Comparison of ENCODE assay signal across 8 cellular contexts in the genomic region with DNA sequence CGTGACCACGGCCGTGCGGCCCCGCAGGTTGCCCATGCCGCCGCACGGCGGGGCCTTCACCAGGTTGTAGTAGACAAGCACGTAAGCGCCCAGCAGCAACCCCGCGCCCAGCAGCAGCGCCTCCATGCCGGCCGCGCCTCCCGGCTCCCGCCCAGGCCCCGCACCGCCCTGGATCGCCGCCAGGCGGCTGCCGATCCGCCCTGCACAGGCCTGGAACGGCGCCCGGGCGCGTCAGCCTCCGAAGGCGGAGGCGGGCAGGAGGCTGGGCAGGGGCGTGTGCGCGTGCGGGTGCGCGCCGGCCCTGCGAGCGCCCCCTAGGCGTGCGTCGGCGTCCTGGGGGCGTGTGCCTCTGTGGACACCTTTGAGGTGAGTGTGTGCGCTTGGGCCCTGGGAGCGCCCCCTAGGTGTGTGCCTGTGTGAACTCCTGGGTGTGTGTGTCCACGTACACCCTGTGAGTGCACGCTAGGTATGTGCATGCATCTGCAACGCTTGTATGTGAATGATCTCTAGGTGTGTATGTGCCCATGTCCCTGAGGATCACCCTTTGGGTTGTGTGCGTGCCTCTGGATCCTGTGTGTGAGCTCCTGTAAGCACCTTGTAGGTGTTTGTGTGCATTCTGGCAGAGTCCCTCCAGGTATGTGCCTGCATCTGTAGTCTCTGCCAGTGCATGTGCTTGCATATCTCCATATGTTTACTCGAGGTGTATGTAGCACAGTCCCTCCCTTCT. TPM values are rescaled to one million over a fixed set of nuclear protein-coding genes. Genes with fewer than 3 reads are reported as not detected.
DNase-seq lines count a peak whose midpoint lies in the region; ATAC-seq and TF ChIP-seq lines count a peak whose summit lies in the region.

Gene DHRS13 (minus strand): TSS at position 261 of the 727 bp plus-strand sequence. CDS start 135 bp downstream, at position 126.

- peak; percentile 92 for ATAC-seq in GM19324 (IDR thresholded peaks at IDR 0.05; ENCODE audit: low FRiP score, unreplicated experiment)
- ATAC-seq in HG03460 (IDR thresholded peaks at IDR 0.05; ENCODE audit: unreplicated experiment), result peak; percentile 88

- H3K4me1 Mint-ChIP-seq in activated CD4-positive, alpha-beta T cell treated with anti-CD3 and anti-CD28 coated beads, Interleukin-2, amount 10 ng/mL, durations not matched to agents 7 days and 5 days, result peaks cover 45% of the 10 kb centered on the region

- peak; percentile 71 for TF ChIP-seq CTCF in BJ (IDR thresholded peaks at IDR 0.05; ENCODE audit: insufficient read depth, low read depth, low read length)
- peak; percentile 74 for TF ChIP-seq CTCF in coronary artery (IDR thresholded peaks at IDR 0.05)

- peak within 1 kb of the TSS; percentile 57 for H3K4me3 ChIP-seq in BJ (ENCODE audit: low read depth, low read length)
- H3K4me3 ChIP-seq in coronary artery, result peak within 1 kb of the TSS; percentile 82

- CTCF ChIA-PET in BJ (lab: Yijun Ruan, JAX), result interaction anchor here (0.6 to 3.4 kb wide), 19 partner anchors 9 to 184 kb away, joined by 3 to 22 read pairs (median 4); no protein-coding TSS in a partner anchor
- CTCF ChIA-PET in activated CD4-positive, alpha-beta T cell treated with anti-CD3 and anti-CD28 coated beads, Interleukin-2, amount 10 ng/mL, durations not matched to agents 7 days and 5 days (lab: Charles Lee), result interaction anchor here (0.6 to 5.3 kb wide), 31 partner anchors 7 to 268 kb away, joined by 3 to 32 read pairs (median 4); partner anchors contain the start of genes NEK8, PHF12 and TLCD1

- H3K27me3 ChIP-seq in BJ (ENCODE audit: control insufficient read depth, insufficient read depth, low read length), result no peaks in the 10 kb centered on the region

- POLR2A ChIA-PET in BJ (lab: Charles Lee), result no interaction called here
- POLR2A ChIA-PET in activated CD4-positive, alpha-beta T cell treated with anti-CD3 and anti-CD28 coated beads, Interleukin-2, amount 10 ng/mL, durations not matched to agents 7 days and 5 days (lab: Charles Lee), result no interaction called here

- peaks cover 41% of the 10 kb centered on the region for H3K36me3 Mint-ChIP-seq in activated CD4-positive, alpha-beta T cell treated with anti-CD3 and anti-CD28 coated beads, Interleukin-2, amount 10 ng/mL, durations not matched to agents 7 days and 5 days (ENCODE audit: low read depth)

- no peaks in the 10 kb centered on the region for H3K27me3 Mint-ChIP-seq in activated CD4-positive, alpha-beta T cell treated with anti-CD3 and anti-CD28 coated beads, Interleukin-2, amount 10 ng/mL, durations not matched to agents 7 days and 5 days

- no peaks in the 10 kb centered on the region for H3K9me3 Mint-ChIP-seq in activated CD4-positive, alpha-beta T cell treated with anti-CD3 and anti-CD28 coated beads, Interleukin-2, amount 10 ng/mL, durations not matched to agents 7 days and 5 days

- H3K27ac Mint-ChIP-seq in activated CD4-positive, alpha-beta T cell treated with anti-CD3 and anti-CD28 coated beads, Interleukin-2, amount 10 ng/mL, durations not matched to agents 7 days and 5 days, result peak within 1 kb of the TSS; percentile 89

- H3K4me3 Mint-ChIP-seq in activated CD4-positive, alpha-beta T cell treated with anti-CD3 and anti-CD28 coated beads, Interleukin-2, amount 10 ng/mL, durations not matched to agents 7 days and 5 days, result peak within 1 kb of the TSS; percentile 88

- H3K36me3 ChIP-seq in BJ (ENCODE audit: control insufficient read depth, insufficient read depth, low read length), result peaks cover 11% of the 10 kb centered on the region

- peak within 1 kb of the TSS; percentile 26 to 85 for H3K27ac ChIP-seq in coronary artery

- peak; percentile 19 for DNase-seq in BJ (ENCODE audit: low read depth)
- peak; percentile 84 for DNase-seq in NCI-H524 treated with DMSO at 0.1 percent for 48 hours (lab: John Stamatoyannopoulos, UW)
- DNase-seq in activated CD4-positive, alpha-beta T cell treated with anti-CD3 and anti-CD28 coated beads, Interleukin-2, amount 10 ng/mL, durations not matched to agents 7 days and 5 days, result peak; percentile 93
- peak; percentile 83 for DNase-seq in coronary artery (ENCODE audit: low spot score)
- DNase-seq in left kidney (ENCODE audit: low read depth, low spot score), result peak; percentile 98
- peak; percentile 92 for DNase-seq in stimulated activated CD4-positive, alpha-beta T cell treated with anti-CD3 and anti-CD28 coated beads, Interleukin-2, amount 100 ng/mL, for 4 hours (ENCODE audit: low read depth)

RNA-seq across cellular contexts. Expression of gene DHRS13, which starts in this region (rescaled TPM):
- polyA plus RNA-seq in BJ (2011; rRNA removed), result 2.1 and 2.8 TPM in 2 replicates
- 1.2 and 1.9 TPM in 2 replicates for polyA minus RNA-seq in BJ (2011; rRNA and poly(A)+ RNA removed)
- total RNA-seq in activated CD4-positive, alpha-beta T cell treated with anti-CD3 and anti-CD28 coated beads, Interleukin-2, amount 10 ng/mL, durations not matched to agents 7 days and 5 days, result 10 to 100 TPM; 26.8 to 27.8 TPM

Comparison
In these comparisons a context has a peak if more than half of its experiments do, and no peak if none do; other contexts are left out.
1. Peak in every context shown above with its lines: DNase-seq, ATAC-seq, H3K4me3 ChIP-seq and H3K27ac ChIP-seq.
2. DNase-seq: peak in every context shown above with its lines; median percentile 98 in left kidney; 93 in activated CD4-positive, alpha-beta T cell treated with anti-CD3 and anti-CD28 coated beads, Interleukin-2, amount 10 ng/mL, durations not matched to agents 7 days and 5 days; 92 in stimulated activated CD4-positive, alpha-beta T cell treated with anti-CD3 and anti-CD28 coated beads, Interleukin-2, amount 100 ng/mL, for 4 hours; 84 in NCI-H524 treated with DMSO at 0.1 percent for 48 hours; 83 in coronary artery; 19 in BJ.